24 cellular contexts compared by ENCODE assay signal in the genomic region with DNA sequence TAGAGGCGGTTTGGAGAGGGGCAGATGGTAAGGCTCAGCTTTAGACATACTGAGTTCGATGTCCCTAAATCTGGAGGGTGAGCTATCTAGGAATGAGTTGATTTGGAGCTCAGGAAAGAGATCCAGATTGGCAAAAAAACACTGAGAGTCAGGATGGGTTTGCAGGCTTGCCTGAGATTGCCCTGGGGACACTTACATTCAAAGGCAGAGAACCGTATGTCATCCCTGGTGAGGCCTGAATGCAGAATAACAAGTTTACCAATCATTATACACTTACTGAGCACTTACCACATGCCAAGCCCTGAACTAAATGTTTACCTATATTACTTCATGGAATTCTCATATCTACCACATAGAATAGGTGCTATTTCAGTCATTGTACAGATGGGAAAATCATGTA.
"Had no signal": no experiment of that assay in that cellular context is flagged by ENCODE, and none has a peak within 500 bp of the region (broad histone marks: within the 10 kb centered on the region; RNA-seq: fewer than 3 reads in every experiment).

No MANE protein-coding gene starts in this region.

- ATAC-seq: activated CD8-positive, alpha-beta T cell treated with anti-CD3 and anti-CD28 coated beads for 36 hours; esophagus mucosa; naive thymus-derived CD8-positive, alpha-beta T cell; stimulated activated naive CD8-positive, alpha-beta T cell treated with anti-CD3 and anti-CD28 coated beads, Interleukin-15, Interleukin-2, amounts not matched to agents 100 U/mL and 50 U/mL, for 24 hours had no signal

- H3K4me1 Mint-ChIP-seq: activated B cell treated with CpG ODN at 0.5 μM for 24 hours; activated naive CD4-positive, alpha-beta T cell treated with anti-CD3 and anti-CD28 coated beads, Interleukin-2, amount 50 U/mL, for 24 hours had no signal

- H3K27ac Mint-ChIP-seq: activated B cell treated with CpG ODN at 0.5 μM for 24 hours; activated CD8-positive, alpha-beta T cell treated with anti-CD3 and anti-CD28 coated beads for 36 hours; activated naive CD4-positive, alpha-beta T cell treated with anti-CD3 and anti-CD28 coated beads, Interleukin-2, amount 50 U/mL, for 24 hours; brain; mesothelial cell of epicardium; naive thymus-derived CD8-positive, alpha-beta T cell; progenitor cell of endocrine pancreas; T-helper 1 cell treated with Interleukin-12 subunit alpha and Interleukin-12 subunit beta and Interleukin-4 antibody, amounts not matched to agents 30 μg/mL and 1 μg/mL, for 36 hours had no signal

- H3K27me3 Mint-ChIP-seq: activated B cell treated with CpG ODN at 0.5 μM for 24 hours; activated CD8-positive, alpha-beta T cell treated with anti-CD3 and anti-CD28 coated beads for 36 hours; activated naive CD4-positive, alpha-beta T cell treated with anti-CD3 and anti-CD28 coated beads, Interleukin-2, amount 50 U/mL, for 24 hours; brain; naive thymus-derived CD8-positive, alpha-beta T cell; progenitor cell of endocrine pancreas had no signal

- DNase-seq: activated B cell treated with CpG ODN at 0.5 μM for 24 hours; activated CD4-positive, alpha-beta T cell treated with anti-CD3 and anti-CD28 coated beads for 4 hours; activated CD8-positive, alpha-beta T cell treated with anti-CD3 and anti-CD28 coated beads for 36 hours; activated gamma-delta T cell treated with Interleukin-2 at 50 U/mL for 16 hours; activated T-cell treated with anti-CD3 and anti-CD28 coated beads, Interleukin-2, amount 50 U/mL, for 1 hour; aorta; caudate nucleus; dermis blood vessel endothelial cell; effector memory CD4-positive, alpha-beta T cell; foreskin melanocyte; hippocampal formation; left ventricle myocardium inferior; naive thymus-derived CD8-positive, alpha-beta T cell; retina; spleen; stimulated activated CD4-positive, alpha-beta T cell treated with anti-CD3 and anti-CD28 coated beads, Interleukin-4, amount 100 ng/mL, for 24 hours; stimulated activated naive CD8-positive, alpha-beta T cell treated with anti-CD3 and anti-CD28 coated beads, Interleukin-15, Interleukin-2, amounts not matched to agents 100 U/mL and 50 U/mL, for 24 hours; T1000 had no signal

- H3K9me3 Mint-ChIP-seq: activated B cell treated with CpG ODN at 0.5 μM for 24 hours; activated CD8-positive, alpha-beta T cell treated with anti-CD3 and anti-CD28 coated beads for 36 hours; activated naive CD4-positive, alpha-beta T cell treated with anti-CD3 and anti-CD28 coated beads, Interleukin-2, amount 50 U/mL, for 24 hours; brain; mesothelial cell of epicardium; naive thymus-derived CD8-positive, alpha-beta T cell; T-helper 1 cell treated with Interleukin-12 subunit alpha and Interleukin-12 subunit beta and Interleukin-4 antibody, amounts not matched to agents 30 μg/mL and 1 μg/mL, for 36 hours had no signal

- H3K4me3 Mint-ChIP-seq: activated B cell treated with CpG ODN at 0.5 μM for 24 hours; activated CD8-positive, alpha-beta T cell treated with anti-CD3 and anti-CD28 coated beads for 36 hours; activated naive CD4-positive, alpha-beta T cell treated with anti-CD3 and anti-CD28 coated beads, Interleukin-2, amount 50 U/mL, for 24 hours; brain; mesothelial cell of epicardium; naive thymus-derived CD8-positive, alpha-beta T cell; T-helper 1 cell treated with Interleukin-12 subunit alpha and Interleukin-12 subunit beta and Interleukin-4 antibody, amounts not matched to agents 30 μg/mL and 1 μg/mL, for 36 hours had no signal
